1 cellular context compared by ENCODE assay signal in the genomic region with DNA sequence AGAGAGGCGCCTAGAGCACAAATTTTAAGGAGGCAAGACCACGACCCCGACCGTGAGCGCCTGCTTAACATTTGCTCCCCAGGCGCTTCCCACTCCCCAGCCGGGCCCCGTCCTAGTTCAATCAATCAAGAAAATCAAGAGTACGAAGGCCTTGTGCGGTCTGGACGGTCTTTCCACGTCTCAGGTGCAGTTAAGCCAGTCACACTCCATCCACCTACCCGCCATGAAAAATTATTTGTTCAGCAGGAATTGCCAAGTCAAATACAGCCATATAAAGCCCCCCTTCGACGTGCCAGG.
TF ChIP-seq lines count a peak whose summit lies in the region.

No MANE protein-coding gene starts in this region.

TF ChIP-seq in HepG2, 621 proteins besides CTCF, POLR2A, EP300 and RAD21:
- 0 out of 2 replicates have a peak, but pooled peaks have one; percentile 32 for TF ChIP-seq ZNF747 (CRISPR knock-in tag; IDR thresholded peaks at IDR 0.05; ENCODE audit: borderline replicate concordance)
- no peak for TF ChIP-seq ZNF703 (CRISPR knock-in tag; IDR thresholded peaks at IDR 0.05; ENCODE audit: borderline replicate concordance)
- 0 out of 2 replicates have a peak, but pooled peaks have one; percentile 46 for TF ChIP-seq ZFP1 (CRISPR knock-in tag; IDR thresholded peaks at IDR 0.05)
- 0 out of 2 replicates have a peak, but pooled peaks have one; percentile 8 for TF ChIP-seq KLF13 (CRISPR knock-in tag; IDR thresholded peaks at IDR 0.05)
- TF ChIP-seq ZFP36L1 (CRISPR knock-in tag; IDR thresholded peaks at IDR 0.05), result no peak
- TF ChIP-seq, protein P1, sequence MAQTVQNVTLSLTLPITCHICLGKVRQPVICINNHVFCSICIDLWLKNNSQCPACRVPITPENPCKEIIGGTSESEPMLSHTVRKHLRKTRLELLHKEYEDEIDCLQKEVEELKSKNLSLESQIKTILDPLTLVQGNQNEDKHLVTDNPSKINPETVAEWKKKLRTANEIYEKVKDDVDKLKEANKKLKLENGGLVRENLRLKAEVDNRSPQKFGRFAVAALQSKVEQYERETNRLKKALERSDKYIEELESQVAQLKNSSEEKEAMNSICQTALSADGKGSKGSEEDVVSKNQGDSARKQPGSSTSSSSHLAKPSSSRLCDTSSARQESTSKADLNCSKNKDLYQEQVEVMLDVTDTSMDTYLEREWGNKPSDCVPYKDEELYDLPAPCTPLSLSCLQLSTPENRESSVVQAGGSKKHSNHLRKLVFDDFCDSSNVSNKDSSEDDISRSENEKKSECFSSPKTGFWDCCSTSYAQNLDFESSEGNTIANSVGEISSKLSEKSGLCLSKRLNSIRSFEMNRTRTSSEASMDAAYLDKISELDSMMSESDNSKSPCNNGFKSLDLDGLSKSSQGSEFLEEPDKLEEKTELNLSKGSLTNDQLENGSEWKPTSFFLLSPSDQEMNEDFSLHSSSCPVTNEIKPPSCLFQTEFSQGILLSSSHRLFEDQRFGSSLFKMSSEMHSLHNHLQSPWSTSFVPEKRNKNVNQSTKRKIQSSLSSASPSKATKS (CRISPR knock-in tag; IDR thresholded peaks at IDR 0.05), result 0 out of 2 replicates have a peak, but pooled peaks have one; percentile 11
- TF ChIP-seq, protein P2, sequence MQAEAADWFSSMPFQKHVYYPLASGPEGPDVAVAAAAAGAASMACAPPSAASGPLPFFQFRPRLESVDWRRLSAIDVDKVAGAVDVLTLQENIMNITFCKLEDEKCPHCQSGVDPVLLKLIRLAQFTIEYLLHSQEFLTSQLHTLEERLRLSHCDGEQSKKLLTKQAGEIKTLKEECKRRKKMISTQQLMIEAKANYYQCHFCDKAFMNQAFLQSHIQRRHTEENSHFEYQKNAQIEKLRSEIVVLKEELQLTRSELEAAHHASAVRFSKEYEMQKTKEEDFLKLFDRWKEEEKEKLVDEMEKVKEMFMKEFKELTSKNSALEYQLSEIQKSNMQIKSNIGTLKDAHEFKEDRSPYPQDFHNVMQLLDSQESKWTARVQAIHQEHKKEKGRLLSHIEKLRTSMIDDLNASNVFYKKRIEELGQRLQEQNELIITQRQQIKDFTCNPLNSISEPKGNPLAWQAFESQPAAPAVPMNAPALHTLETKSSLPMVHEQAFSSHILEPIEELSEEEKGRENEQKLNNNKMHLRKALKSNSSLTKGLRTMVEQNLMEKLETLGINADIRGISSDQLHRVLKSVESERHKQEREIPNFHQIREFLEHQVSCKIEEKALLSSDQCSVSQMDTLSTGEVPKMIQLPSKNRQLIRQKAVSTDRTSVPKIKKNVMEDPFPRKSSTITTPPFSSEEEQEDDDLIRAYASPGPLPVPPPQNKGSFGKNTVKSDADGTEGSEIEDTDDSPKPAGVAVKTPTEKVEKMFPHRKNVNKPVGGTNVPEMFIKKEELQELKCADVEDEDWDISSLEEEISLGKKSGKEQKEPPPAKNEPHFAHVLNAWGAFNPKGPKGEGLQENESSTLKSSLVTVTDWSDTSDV (CRISPR knock-in tag; IDR thresholded peaks at IDR 0.05), result 0 out of 2 replicates have a peak, but pooled peaks have one; percentile 13
- TF ChIP-seq ZNF557 (CRISPR knock-in tag; IDR thresholded peaks at IDR 0.05), result no peak
TF ChIP-seq in HepG2: peak in this region for 5.
